8 cellular contexts compared by ENCODE assay signal in the genomic region with DNA sequence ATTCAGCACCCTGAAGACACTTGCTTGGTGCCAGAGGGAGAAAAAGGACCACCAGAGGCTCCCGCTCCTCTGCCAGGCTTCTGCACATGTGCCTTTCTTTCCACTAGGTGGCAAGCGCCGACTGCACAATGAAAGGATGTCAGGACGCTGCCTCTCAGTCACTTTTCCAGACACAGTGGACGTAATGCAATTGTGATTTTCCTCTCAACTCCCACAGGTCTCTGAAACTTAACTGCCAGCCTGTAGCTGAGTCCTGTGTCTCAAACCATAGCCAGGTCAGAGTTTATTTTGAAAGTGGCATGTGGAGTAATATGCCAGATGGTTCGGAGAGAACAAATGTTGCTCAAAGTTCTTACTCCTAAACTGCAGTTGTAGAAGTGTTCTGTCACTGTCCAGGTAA.
A peak's percentile ranks its signal among the peaks of the same experiment; 100 is the strongest.
DNase-seq lines count a peak whose midpoint lies in the region; ATAC-seq and TF ChIP-seq lines count a peak whose summit lies in the region.

No MANE protein-coding gene starts in this region.

- peaks cover 0 to 32% (median 0%) of the 10 kb centered on the region in 3 donors for H3K36me3 ChIP-seq in esophagus squamous epithelium

- no peak for TF ChIP-seq POLR2A in esophagus squamous epithelium (IDR thresholded peaks at IDR 0.05)

- ATAC-seq in naive B cell (ENCODE audit: low read depth in 2 of 2) (no peak), GM18870 (IDR thresholded peaks at IDR 0.05; ENCODE audit: unreplicated experiment) (no peak), HG02571 (IDR thresholded peaks at IDR 0.05; ENCODE audit: unreplicated experiment) (no peak)
- ATAC-seq in effector memory CD8-positive, alpha-beta T cell (replicated peaks) = no peak

- H3K4me1 Mint-ChIP-seq in naive B cell = peaks cover 0 to 3% (median 0%) of the 10 kb centered on the region in 3 donors
- no peaks in the 10 kb centered on the region for H3K4me1 Mint-ChIP-seq in effector memory CD8-positive, alpha-beta T cell (ENCODE audit: low read depth in 2 of 2)

- H3K4me3 ChIP-seq in esophagus squamous epithelium = no peak overlapping the region

- H3K27ac Mint-ChIP-seq in naive B cell = peak overlapping the region in 4 of 6 donors; percentile 1 to 19 (median 10)
- peak overlapping the region in 1 of 2 donors; percentile 11 for H3K27ac Mint-ChIP-seq in effector memory CD8-positive, alpha-beta T cell

- no peaks in the 10 kb centered on the region for H3K9me3 Mint-ChIP-seq in naive B cell
- no peaks in the 10 kb centered on the region for H3K9me3 Mint-ChIP-seq in effector memory CD8-positive, alpha-beta T cell

- H3K27me3 ChIP-seq in esophagus squamous epithelium = no peaks in the 10 kb centered on the region

- peak in 9 of 14 donors; percentile 9 to 41 (median 29) for DNase-seq in C1 segment of cervical spinal cord (lab: John Stamatoyannopoulos, UW)
- DNase-seq in HT1080 (ENCODE audit: low read depth) = peak; percentile 62
- peak; percentile 68 to 71 for DNase-seq in SHP77 (lab: John Stamatoyannopoulos, UW)
- DNase-seq in esophagus squamous epithelium (lab: John Stamatoyannopoulos, UW) = no peak
- DNase-seq in naive B cell = no peak
- DNase-seq in effector memory CD8-positive, alpha-beta T cell = no peak

- TF ChIP-seq CTCF in esophagus squamous epithelium (IDR thresholded peaks at IDR 0.05) = peak; percentile 32 to 86 (median 73)

- no peaks in the 10 kb centered on the region for H3K27me3 Mint-ChIP-seq in naive B cell
- no peaks in the 10 kb centered on the region for H3K27me3 Mint-ChIP-seq in effector memory CD8-positive, alpha-beta T cell

- H3K27ac ChIP-seq in esophagus squamous epithelium = no peak overlapping the region

- H3K36me3 Mint-ChIP-seq in naive B cell = peaks cover 21 to 39% of the 10 kb centered on the region in 2 donors
- H3K36me3 Mint-ChIP-seq in effector memory CD8-positive, alpha-beta T cell (ENCODE audit: insufficient read depth) = peaks cover 29% of the 10 kb centered on the region

- WGBS in esophagus squamous epithelium, 2 donors = 32 to 56% methylated on average over 3 to 6 of the region's 6 CpGs

- no peaks in the 10 kb centered on the region for H3K9me3 ChIP-seq in esophagus squamous epithelium

- H3K4me3 Mint-ChIP-seq in naive B cell = no peak overlapping the region
- H3K4me3 Mint-ChIP-seq in effector memory CD8-positive, alpha-beta T cell = no peak overlapping the region

- peaks cover 0 to 4% (median 0%) of the 10 kb centered on the region in 3 donors for H3K4me1 ChIP-seq in esophagus squamous epithelium

- intact Hi-C loops in esophagus squamous epithelium (cut with DNase I) = no loop called here

Comparison
In these comparisons a context has a peak if more than half of its experiments do, and no peak if none do; other contexts are left out.
1. DNase-seq: peak in C1 segment of cervical spinal cord (9 of 14), HT1080 (single experiment) and SHP77 (2 of 2); none in esophagus squamous epithelium (single experiment), naive B cell (single experiment) and effector memory CD8-positive, alpha-beta T cell (0 of 3).